ENCODE assay signal across 20 cellular contexts in genomic region chr9:91075279-91075678, GRCh38.
"Had no signal": no experiment of that assay in that cellular context is flagged by ENCODE, and none has a peak within 500 bp of the region (broad histone marks: within the 10 kb centered on the region; RNA-seq: fewer than 3 reads in every experiment).

No MANE protein-coding gene starts in this region.

- ATAC-seq: foreskin keratinocyte; natural killer cell treated with Interleukin-12 subunit alpha and Interleukin-12 subunit beta and Interleukin-15 and Interleukin-18, amount 100 ng/mL, for 72 hours; right cardiac atrium had no signal

- H3K36me3 Mint-ChIP-seq: memory B cell; natural killer cell treated with Interleukin-12 subunit alpha and Interleukin-12 subunit beta and Interleukin-15 and Interleukin-18, amount 100 ng/mL, for 72 hours had no signal

- H3K9me3 Mint-ChIP-seq: activated naive CD4-positive, alpha-beta T cell treated with anti-CD3 and anti-CD28 coated beads, Interleukin-2, amount 10 ng/mL, durations not matched to agents 7 days and 5 days; activated T-helper 2 cell treated with anti-CD3 and anti-CD28 coated beads, Interferon-gamma antibody, Interleukin-2, Interleukin-4, amounts not matched to agents 10 μg/mL and 5 μg/mL and 100 μg/mL, durations not matched to agents 14 hours and 24 hours and 36 hours; memory B cell; natural killer cell treated with Interleukin-12 subunit alpha and Interleukin-12 subunit beta and Interleukin-15 and Interleukin-18, amount 100 ng/mL, for 72 hours; T-helper 2 cell treated with Interferon-gamma antibody and Interleukin-4, amounts not matched to agents 5 μg/mL and 100 μg/mL, for 36 hours had no signal

- H3K4me1 ChIP-seq: adrenal gland, foreskin keratinocyte, prostate gland, spleen had no signal

- H3K27ac ChIP-seq: adrenal gland, foreskin keratinocyte, left ventricle myocardium inferior, prostate gland, spleen had no signal

- H3K4me3 Mint-ChIP-seq: activated naive CD4-positive, alpha-beta T cell treated with anti-CD3 and anti-CD28 coated beads, Interleukin-2, amount 10 ng/mL, durations not matched to agents 7 days and 5 days; memory B cell; natural killer cell treated with Interleukin-12 subunit alpha and Interleukin-12 subunit beta and Interleukin-15 and Interleukin-18, amount 100 ng/mL, for 72 hours; T-helper 2 cell treated with Interferon-gamma antibody and Interleukin-4, amounts not matched to agents 5 μg/mL and 100 μg/mL, for 36 hours had no signal

- H3K9me3 ChIP-seq: adrenal gland, left ventricle myocardium inferior, prostate gland, spleen had no signal

- H3K36me3 ChIP-seq: adrenal gland, left ventricle myocardium inferior, prostate gland, spleen had no signal

- DNase-seq: activated CD4-positive, CD25-positive, alpha-beta regulatory T cell; activated naive CD4-positive, alpha-beta T cell treated with anti-CD3 and anti-CD28 coated beads, Interleukin-2, amount 10 ng/mL, durations not matched to agents 7 days and 5 days; activated T-cell treated with anti-CD3 and anti-CD28 coated beads, Interleukin-2, amount 50 U/mL, for 1 hour; adrenal gland; cortex of kidney; effector CD4-positive, alpha-beta T cell; foreskin keratinocyte; glutamatergic neuron; hypothalamus; left ventricle myocardium inferior; occipital lobe; right cardiac atrium; spleen had no signal

- H3K27ac Mint-ChIP-seq: activated T-helper 2 cell treated with anti-CD3 and anti-CD28 coated beads, Interferon-gamma antibody, Interleukin-2, Interleukin-4, amounts not matched to agents 10 μg/mL and 5 μg/mL and 100 μg/mL, durations not matched to agents 14 hours and 24 hours and 36 hours; memory B cell; T-helper 2 cell treated with Interferon-gamma antibody and Interleukin-4, amounts not matched to agents 5 μg/mL and 100 μg/mL, for 36 hours had no signal

- H3K27me3 Mint-ChIP-seq: memory B cell; natural killer cell treated with Interleukin-12 subunit alpha and Interleukin-12 subunit beta and Interleukin-15 and Interleukin-18, amount 100 ng/mL, for 72 hours had no signal

- H3K27me3 ChIP-seq: adrenal gland, spleen had no signal

- H3K4me3 ChIP-seq: adrenal gland, left ventricle myocardium inferior, prostate gland, spleen had no signal

- FAIRE-seq: endothelial cell of umbilical vein, urothelium cell line had no signal
